2 cellular contexts compared by ENCODE assay signal in the genomic region with DNA sequence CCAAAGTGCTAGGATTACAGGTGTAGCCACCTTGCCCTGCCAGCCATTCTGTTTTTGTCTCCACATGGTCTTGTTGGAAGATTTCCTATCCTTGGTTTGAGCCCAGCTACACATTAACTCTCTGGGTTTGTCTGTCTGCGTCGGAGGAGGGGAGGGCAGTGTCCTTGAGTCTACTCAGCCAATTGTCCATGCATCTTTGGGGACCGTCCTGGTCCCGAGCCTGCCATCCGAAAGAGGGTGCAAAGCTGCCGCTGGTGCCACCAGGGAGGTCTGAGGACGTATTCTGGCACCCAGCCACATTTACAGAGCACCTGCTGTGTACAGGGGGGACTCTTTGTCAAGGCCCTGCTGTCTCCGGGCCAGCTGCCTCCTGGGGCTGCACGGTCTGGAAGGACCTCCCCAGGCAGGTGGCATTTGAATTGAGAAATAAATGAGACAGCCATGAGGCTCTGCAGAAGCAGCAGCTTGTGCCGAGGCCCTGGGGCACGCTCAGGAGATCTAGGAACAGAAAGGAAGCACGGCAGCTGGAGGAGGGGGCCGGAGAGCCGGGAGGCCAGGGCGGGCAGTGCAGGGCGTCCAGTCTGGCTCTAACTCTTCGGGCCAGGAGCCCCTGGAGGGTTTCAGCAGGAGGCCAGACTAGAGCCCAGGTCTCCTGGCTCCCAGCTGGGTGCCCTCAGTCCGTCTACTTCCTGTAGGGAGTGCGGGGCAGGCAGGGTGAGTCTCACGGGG.
TF ChIP-seq lines count a peak whose summit lies in the region.

No MANE protein-coding gene starts in this region.

TF ChIP-seq in A549, 52 proteins besides CTCF, POLR2A, EP300 and RAD21 (continued from another document):
- TF ChIP-seq ZNF302 (CRISPR knock-in tag; IDR thresholded peaks at IDR 0.05) (no peak), FOSB (CRISPR knock-in tag; IDR thresholded peaks at IDR 0.05) (no peak), TP53 (CRISPR knock-in tag; IDR thresholded peaks at IDR 0.05) (no peak), HOXB5 (CRISPR knock-in tag; IDR thresholded peaks at IDR 0.05) (no peak)
- TF ChIP-seq, protein P1, sequence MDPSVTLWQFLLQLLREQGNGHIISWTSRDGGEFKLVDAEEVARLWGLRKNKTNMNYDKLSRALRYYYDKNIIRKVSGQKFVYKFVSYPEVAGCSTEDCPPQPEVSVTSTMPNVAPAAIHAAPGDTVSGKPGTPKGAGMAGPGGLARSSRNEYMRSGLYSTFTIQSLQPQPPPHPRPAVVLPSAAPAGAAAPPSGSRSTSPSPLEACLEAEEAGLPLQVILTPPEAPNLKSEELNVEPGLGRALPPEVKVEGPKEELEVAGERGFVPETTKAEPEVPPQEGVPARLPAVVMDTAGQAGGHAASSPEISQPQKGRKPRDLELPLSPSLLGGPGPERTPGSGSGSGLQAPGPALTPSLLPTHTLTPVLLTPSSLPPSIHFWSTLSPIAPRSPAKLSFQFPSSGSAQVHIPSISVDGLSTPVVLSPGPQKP (IDR thresholded peaks at IDR 0.05; ENCODE audit: low read depth, low read length): no peak
TF ChIP-seq in A549: peak in this region for 0.

TF ChIP-seq in liver, 16 proteins besides CTCF, POLR2A, EP300 and RAD21:
- TF ChIP-seq, protein P2, sequence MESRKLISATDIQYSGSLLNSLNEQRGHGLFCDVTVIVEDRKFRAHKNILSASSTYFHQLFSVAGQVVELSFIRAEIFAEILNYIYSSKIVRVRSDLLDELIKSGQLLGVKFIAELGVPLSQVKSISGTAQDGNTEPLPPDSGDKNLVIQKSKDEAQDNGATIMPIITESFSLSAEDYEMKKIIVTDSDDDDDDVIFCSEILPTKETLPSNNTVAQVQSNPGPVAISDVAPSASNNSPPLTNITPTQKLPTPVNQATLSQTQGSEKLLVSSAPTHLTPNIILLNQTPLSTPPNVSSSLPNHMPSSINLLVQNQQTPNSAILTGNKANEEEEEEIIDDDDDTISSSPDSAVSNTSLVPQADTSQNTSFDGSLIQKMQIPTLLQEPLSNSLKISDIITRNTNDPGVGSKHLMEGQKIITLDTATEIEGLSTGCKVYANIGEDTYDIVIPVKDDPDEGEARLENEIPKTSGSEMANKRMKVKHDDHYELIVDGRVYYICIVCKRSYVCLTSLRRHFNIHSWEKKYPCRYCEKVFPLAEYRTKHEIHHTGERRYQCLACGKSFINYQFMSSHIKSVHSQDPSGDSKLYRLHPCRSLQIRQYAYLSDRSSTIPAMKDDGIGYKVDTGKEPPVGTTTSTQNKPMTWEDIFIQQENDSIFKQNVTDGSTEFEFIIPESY (IDR thresholded peaks at IDR 0.05): no peak
- TF ChIP-seq GABPA (IDR thresholded peaks at IDR 0.05 in 1 of 2, conservative IDR thresholded peaks at IDR 0.05 in 1 of 2) (no peak), HNF4A (conservative IDR thresholded peaks at IDR 0.05) (no peak)
- TF ChIP-seq, protein P3, sequence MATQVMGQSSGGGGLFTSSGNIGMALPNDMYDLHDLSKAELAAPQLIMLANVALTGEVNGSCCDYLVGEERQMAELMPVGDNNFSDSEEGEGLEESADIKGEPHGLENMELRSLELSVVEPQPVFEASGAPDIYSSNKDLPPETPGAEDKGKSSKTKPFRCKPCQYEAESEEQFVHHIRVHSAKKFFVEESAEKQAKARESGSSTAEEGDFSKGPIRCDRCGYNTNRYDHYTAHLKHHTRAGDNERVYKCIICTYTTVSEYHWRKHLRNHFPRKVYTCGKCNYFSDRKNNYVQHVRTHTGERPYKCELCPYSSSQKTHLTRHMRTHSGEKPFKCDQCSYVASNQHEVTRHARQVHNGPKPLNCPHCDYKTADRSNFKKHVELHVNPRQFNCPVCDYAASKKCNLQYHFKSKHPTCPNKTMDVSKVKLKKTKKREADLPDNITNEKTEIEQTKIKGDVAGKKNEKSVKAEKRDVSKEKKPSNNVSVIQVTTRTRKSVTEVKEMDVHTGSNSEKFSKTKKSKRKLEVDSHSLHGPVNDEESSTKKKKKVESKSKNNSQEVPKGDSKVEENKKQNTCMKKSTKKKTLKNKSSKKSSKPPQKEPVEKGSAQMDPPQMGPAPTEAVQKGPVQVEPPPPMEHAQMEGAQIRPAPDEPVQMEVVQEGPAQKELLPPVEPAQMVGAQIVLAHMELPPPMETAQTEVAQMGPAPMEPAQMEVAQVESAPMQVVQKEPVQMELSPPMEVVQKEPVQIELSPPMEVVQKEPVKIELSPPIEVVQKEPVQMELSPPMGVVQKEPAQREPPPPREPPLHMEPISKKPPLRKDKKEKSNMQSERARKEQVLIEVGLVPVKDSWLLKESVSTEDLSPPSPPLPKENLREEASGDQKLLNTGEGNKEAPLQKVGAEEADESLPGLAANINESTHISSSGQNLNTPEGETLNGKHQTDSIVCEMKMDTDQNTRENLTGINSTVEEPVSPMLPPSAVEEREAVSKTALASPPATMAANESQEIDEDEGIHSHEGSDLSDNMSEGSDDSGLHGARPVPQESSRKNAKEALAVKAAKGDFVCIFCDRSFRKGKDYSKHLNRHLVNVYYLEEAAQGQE (IDR thresholded peaks at IDR 0.05): no peak
